19 cellular contexts compared by ENCODE assay signal in genomic region chr1:154115180-154115579, GRCh38. TPM values are rescaled to one million over a fixed set of nuclear protein-coding genes. Genes with fewer than 3 reads are reported as not detected.
DNase-seq lines count a peak whose midpoint lies in the region; ATAC-seq, FAIRE-seq and TF ChIP-seq lines count a peak whose summit lies in the region.
"Had no signal": no experiment of that assay in that cellular context is flagged by ENCODE, and none has a peak within 500 bp of the region (broad histone marks: within the 10 kb centered on the region; RNA-seq: fewer than 3 reads in every experiment).

No MANE protein-coding gene starts in this region.

- peak; percentile 30 for ATAC-seq in left lobe of liver
- ATAC-seq: Panc1, upper lobe of right lung had no signal

- H3K4me1 Mint-ChIP-seq in T-helper 2 cell treated with Interferon-gamma antibody and Interleukin-4, amounts not matched to agents 5 μg/mL and 100 μg/mL, for 36 hours (ENCODE audit: low read depth): peaks cover 8% of the 10 kb centered on the region

- H3K27ac Mint-ChIP-seq in T-helper 2 cell treated with Interferon-gamma antibody and Interleukin-4, amounts not matched to agents 5 μg/mL and 100 μg/mL, for 36 hours: peak overlapping the region; percentile 70
- H3K27ac Mint-ChIP-seq: activated naive CD4-positive, alpha-beta T cell treated with anti-CD3 and anti-CD28 coated beads, Interleukin-2, amount 50 U/mL, for 24 hours had no signal

- peak; percentile 82 for FAIRE-seq in GM12891 (lab: Jason Lieb, UNC)
- FAIRE-seq: GM12892 had no signal

- no peak for TF ChIP-seq POLR2A in GM12891 (IDR thresholded peaks at IDR 0.05; ENCODE audit: low read depth, low read length)

- H3K27me3 Mint-ChIP-seq in T-helper 2 cell treated with Interferon-gamma antibody and Interleukin-4, amounts not matched to agents 5 μg/mL and 100 μg/mL, for 36 hours (ENCODE audit: low read depth): peaks cover 2% of the 10 kb centered on the region
- H3K27me3 Mint-ChIP-seq: activated naive CD4-positive, alpha-beta T cell treated with anti-CD3 and anti-CD28 coated beads, Interleukin-2, amount 50 U/mL, for 24 hours had no signal

- no peaks in the 10 kb centered on the region for H3K36me3 Mint-ChIP-seq in T-helper 2 cell treated with Interferon-gamma antibody and Interleukin-4, amounts not matched to agents 5 μg/mL and 100 μg/mL, for 36 hours (ENCODE audit: low read depth)
- H3K36me3 Mint-ChIP-seq: activated naive CD4-positive, alpha-beta T cell treated with anti-CD3 and anti-CD28 coated beads, Interleukin-2, amount 50 U/mL, for 24 hours had no signal

- peak overlapping the region; percentile 1 for H3K4me3 Mint-ChIP-seq in T-helper 2 cell treated with Interferon-gamma antibody and Interleukin-4, amounts not matched to agents 5 μg/mL and 100 μg/mL, for 36 hours
- H3K4me3 Mint-ChIP-seq: activated naive CD4-positive, alpha-beta T cell treated with anti-CD3 and anti-CD28 coated beads, Interleukin-2, amount 50 U/mL, for 24 hours had no signal

- H3K9me3 Mint-ChIP-seq in T-helper 2 cell treated with Interferon-gamma antibody and Interleukin-4, amounts not matched to agents 5 μg/mL and 100 μg/mL, for 36 hours: no peaks in the 10 kb centered on the region
- H3K9me3 Mint-ChIP-seq: activated naive CD4-positive, alpha-beta T cell treated with anti-CD3 and anti-CD28 coated beads, Interleukin-2, amount 50 U/mL, for 24 hours had no signal

- peak; percentile 3 for DNase-seq in NCI-H1105 treated with DMSO at 0.1 percent for 48 hours (lab: John Stamatoyannopoulos, UW)
- no peak for DNase-seq in NCI-H1105 (lab: John Stamatoyannopoulos, UW)
- DNase-seq in GM12891 (ENCODE audit: insufficient read length, low spot score): no peak
- DNase-seq in T-helper 2 cell treated with Interferon-gamma antibody and Interleukin-4, amounts not matched to agents 5 μg/mL and 100 μg/mL, for 36 hours (ENCODE audit: low spot score): no peak
- DNase-seq in left lobe of liver (ENCODE audit: low spot score): no peak
- DNase-seq in NCI-H446 treated with DMSO at 0.1 percent for 48 hours (lab: John Stamatoyannopoulos, UW): no peak
- no peak for DNase-seq in NCI-H2171 treated with DMSO at 0.1 percent for 48 hours (lab: John Stamatoyannopoulos, UW)
- no peak for DNase-seq in NCI-H524 treated with DMSO at 0.1 percent for 48 hours (lab: John Stamatoyannopoulos, UW)
- DNase-seq: DMS79; midbrain; NCI-H2171; stimulated activated CD4-positive, alpha-beta T cell treated with anti-CD3 and anti-CD28 coated beads, Interleukin-2, amount 100 ng/mL, for 24 hours; T-helper 9 cell; upper lobe of right lung had no signal

TF ChIP-seq in GM12891, 5 proteins besides CTCF, POLR2A, EP300 and RAD21:
- TF ChIP-seq PAX5 (IDR thresholded peaks at IDR 0.05; ENCODE audit: insufficient read depth, low read length, severe bottlenecking) (no peak), SPI1 (IDR thresholded peaks at IDR 0.05; ENCODE audit: low read depth, low read length) (no peak), TAF1 (IDR thresholded peaks at IDR 0.05; ENCODE audit: low read depth, low read length) (no peak), POLR2AphosphoS5 (IDR thresholded peaks at IDR 0.05; ENCODE audit: low read depth, low read length) (no peak), POU2F2 (IDR thresholded peaks at IDR 0.05; ENCODE audit: low read depth, low read length) (no peak)

RNA-seq across cellular contexts. Expression of gene NUP210L, which starts 39.7 kb away (rescaled TPM):
- polyA plus RNA-seq in GM12891 (2012; ENCODE audit: low read depth, missing spikeins): not detected
- 0.10 TPM for total RNA-seq in left lobe of liver
- total RNA-seq: cerebellum, esophagus muscularis mucosa had no signal
